Comparison of ENCODE assay signal across 9 cellular contexts in the genomic region with DNA sequence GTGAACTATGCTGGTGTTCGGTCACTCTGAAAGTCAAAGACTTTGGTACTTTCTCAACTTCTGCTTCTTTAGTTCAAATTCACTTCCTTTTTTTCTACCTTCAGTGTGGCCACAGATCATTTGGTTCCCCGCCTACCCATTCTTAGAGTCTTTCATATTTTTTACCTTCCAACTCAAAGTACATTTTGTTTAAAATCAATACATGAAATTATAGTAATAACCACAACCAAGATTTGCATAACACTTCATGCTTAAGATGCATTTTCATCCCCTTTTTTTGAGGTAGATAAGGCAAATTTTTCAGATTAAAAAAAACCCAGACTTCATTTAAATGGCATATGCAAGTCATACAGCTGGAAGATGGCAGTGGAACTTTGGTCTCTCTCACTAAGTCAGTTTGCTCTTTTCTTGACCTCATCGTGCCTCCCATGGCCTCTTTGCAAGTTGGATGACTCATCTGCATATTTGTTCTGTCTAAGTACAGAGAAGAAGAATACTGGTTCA. TPM values are rescaled to one million over a fixed set of nuclear protein-coding genes. Genes with fewer than 3 reads are reported as not detected.
DNase-seq lines count a peak whose midpoint lies in the region; ATAC-seq and TF ChIP-seq lines count a peak whose summit lies in the region.
"Had no signal": no experiment of that assay in that cellular context is flagged by ENCODE, and none has a peak within 500 bp of the region (broad histone marks: within the 10 kb centered on the region; RNA-seq: fewer than 3 reads in every experiment).

No MANE protein-coding gene starts in this region.

- peaks cover 4% of the 10 kb centered on the region for H3K36me3 Mint-ChIP-seq in IgD-negative memory B cell

- no peaks in the 10 kb centered on the region for H3K36me3 ChIP-seq in lower lobe of right lung

- peaks cover 0 to 6% (median 2%) of the 10 kb centered on the region in 3 donors for H3K9me3 Mint-ChIP-seq in IgD-negative memory B cell
- H3K9me3 Mint-ChIP-seq: activated CD8-positive, alpha-beta T cell treated with anti-CD3 and anti-CD28 coated beads for 36 hours had no signal

- ATAC-seq in GM21825 (IDR thresholded peaks at IDR 0.05; ENCODE audit: unreplicated experiment): peak; percentile 43
- ATAC-seq in esophagus mucosa: peak; percentile 49
- ATAC-seq in lower lobe of right lung: no peak
- ATAC-seq: activated CD8-positive, alpha-beta T cell treated with anti-CD3 and anti-CD28 coated beads for 36 hours had no signal

- no peak for TF ChIP-seq CTCF in GM13976 (IDR thresholded peaks at IDR 0.05; ENCODE audit: borderline replicate concordance, control extremely low read depth, extremely low read depth, insufficient read depth, missing control alignments)
- no peak for TF ChIP-seq CTCF in lower lobe of right lung (IDR thresholded peaks at IDR 0.05)

- H3K9me3 ChIP-seq in lower lobe of right lung: no peaks in the 10 kb centered on the region

- no peak overlapping the region for H3K4me3 ChIP-seq in lower lobe of right lung

- H3K27ac Mint-ChIP-seq in IgD-negative memory B cell: peak overlapping the region; percentile 65 to 95 (median 93)
- H3K27ac Mint-ChIP-seq: activated CD8-positive, alpha-beta T cell treated with anti-CD3 and anti-CD28 coated beads for 36 hours had no signal

- H3K4me1 ChIP-seq in lower lobe of right lung: no peaks in the 10 kb centered on the region

- peak; percentile 42 for DNase-seq in GM13976 (ENCODE audit: low spot score)
- DNase-seq in lower lobe of right lung: no peak
- no peak for DNase-seq in stimulated activated CD4-positive, alpha-beta T cell treated with anti-CD3 and anti-CD28 coated beads, Interleukin-12 subunit alpha, Interleukin-12 subunit beta, amount 100 ng/mL, for 4 hours
- no peak for DNase-seq in NCI-H1694 treated with DMSO at 0.1 percent for 48 hours (lab: John Stamatoyannopoulos, UW)
- no peak for DNase-seq in NCI-H146 treated with DMSO at 0.1 percent for 48 hours (lab: John Stamatoyannopoulos, UW; ENCODE audit: unreplicated experiment)
- DNase-seq: activated CD8-positive, alpha-beta T cell treated with anti-CD3 and anti-CD28 coated beads for 36 hours had no signal

- intact Hi-C loops in lower lobe of right lung (cut with DNase I): no loop called here

- peaks cover 1% of the 10 kb centered on the region for H3K27me3 Mint-ChIP-seq in IgD-negative memory B cell

- H3K27me3 ChIP-seq in lower lobe of right lung (ENCODE audit: low read depth): no peaks in the 10 kb centered on the region

- H3K4me1 Mint-ChIP-seq in IgD-negative memory B cell: peaks cover 32 to 61% (median 35%) of the 10 kb centered on the region in 3 donors

- in situ Hi-C loops in GM13976 (cut with MboI; ENCODE audit: low sequenced_read_pairs, unreplicated experiment): no loop called here

- H3K27ac ChIP-seq in lower lobe of right lung: no peak overlapping the region

- H3K4me3 Mint-ChIP-seq in IgD-negative memory B cell: peak overlapping the region; percentile 38 to 87 (median 52)
- H3K4me3 Mint-ChIP-seq: activated CD8-positive, alpha-beta T cell treated with anti-CD3 and anti-CD28 coated beads for 36 hours had no signal

RNA-seq across cellular contexts. Expression of gene CNR1, which starts 11.9 kb away (rescaled TPM):
- polyA plus RNA-seq in IgD-negative memory B cell: 2.5 TPM
- total RNA-seq in esophagus mucosa (0.72 TPM), lower lobe of right lung (21.1 TPM)
- total RNA-seq: activated CD8-positive, alpha-beta T cell treated with anti-CD3 and anti-CD28 coated beads for 36 hours had no signal

Comparison
In these comparisons a context has a peak if more than half of its experiments do, and no peak if none do; other contexts are left out.
1. ATAC-seq: peak in GM21825 (single experiment) and esophagus mucosa (single experiment); none in lower lobe of right lung (0 of 2).
2. RNA of gene CNR1, which starts 11.9 kb away (total RNA-seq): 21.1 TPM in lower lobe of right lung (single experiment); 0.72 TPM in esophagus mucosa (single experiment); every median in the first group is over 10 times any median in the second.